ENCODE assay signal across 8 cellular contexts in the genomic region with DNA sequence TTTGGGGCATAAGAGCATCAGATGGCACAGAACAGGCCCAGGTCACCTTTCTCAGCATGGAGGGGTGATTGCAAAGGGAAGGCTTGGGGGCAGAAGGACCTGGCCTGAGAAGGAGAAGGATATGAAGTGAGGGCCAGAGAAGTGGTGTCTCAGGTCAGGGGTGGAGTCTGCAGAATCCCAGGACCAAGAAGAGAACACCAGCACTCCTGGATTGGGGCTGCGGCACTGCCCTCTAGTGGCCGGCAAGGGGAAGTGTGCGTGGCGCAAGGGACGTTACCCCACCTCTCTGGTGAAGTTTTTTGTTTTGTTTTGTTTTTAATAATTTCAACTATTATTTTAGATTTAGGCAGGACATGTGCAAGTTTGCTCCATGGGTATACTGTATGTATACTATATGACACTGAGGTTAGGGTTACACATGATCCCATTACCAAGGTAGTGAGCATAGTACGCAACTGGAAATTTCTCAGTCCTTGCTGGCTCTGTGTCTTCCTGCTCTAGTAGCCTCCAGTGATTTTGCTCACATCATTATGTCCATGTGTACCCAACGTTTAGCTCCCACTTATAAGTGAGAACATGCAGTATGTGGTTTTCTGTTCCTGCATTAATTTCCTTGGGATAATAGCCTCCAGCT.
DNase-seq lines count a peak whose midpoint lies in the region; ATAC-seq, FAIRE-seq and TF ChIP-seq lines count a peak whose summit lies in the region.

No MANE protein-coding gene starts in this region.

- H3K27ac ChIP-seq in trophoblast cell (ENCODE audit: low read depth, low read length) = no peak overlapping the region

- no peak overlapping the region for H3K18ac ChIP-seq in trophoblast cell (ENCODE audit: low read length)

- no peak overlapping the region for H2AFZ ChIP-seq in trophoblast cell (ENCODE audit: insufficient read depth, low read length, poor library complexity)

- H3K4me3 ChIP-seq in bronchial epithelial cell (ENCODE audit: low read depth, low read length) (no peak overlapping the region), trophoblast cell (ENCODE audit: low read depth, low read length) (no peak overlapping the region)

- peak; percentile 94 for TF ChIP-seq CTCF in bronchial epithelial cell (IDR thresholded peaks at IDR 0.05; ENCODE audit: insufficient read depth, low read length, severe bottlenecking)

- peak; percentile 93 for FAIRE-seq in bronchial epithelial cell (lab: Jason Lieb, UNC)

- WGBS in trophoblast cell (ENCODE audit: extremely low coverage, insufficient coverage, insufficient read length) = no CpG with 5 or more reads among the region's 7 CpGs

- peak; percentile 86 for ATAC-seq in GM21723 (IDR thresholded peaks at IDR 0.05; ENCODE audit: unreplicated experiment)

- H4K8ac ChIP-seq in trophoblast cell (ENCODE audit: low read depth, low read length) = no peak overlapping the region

- H3K79me2 ChIP-seq in trophoblast cell (ENCODE audit: control insufficient read depth, insufficient read depth, low read length, poor library complexity) = no peaks in the 10 kb centered on the region

- H4K12ac ChIP-seq in trophoblast cell (ENCODE audit: low read depth, low read length) = no peak overlapping the region

- no peak overlapping the region for H2BK12ac ChIP-seq in trophoblast cell (ENCODE audit: low read length)

- H3K27me3 ChIP-seq in bronchial epithelial cell (ENCODE audit: control insufficient read depth, insufficient read depth, low read length) (no peaks in the 10 kb centered on the region), trophoblast cell (ENCODE audit: insufficient read depth, low read length) (no peaks in the 10 kb centered on the region)

- peaks cover 3% of the 10 kb centered on the region in 2 experiments for H3K4me1 ChIP-seq in trophoblast cell (ENCODE audit: control insufficient read depth in 1 of 2, insufficient read depth in 2 of 2, low read length in 2 of 2)

- no peak overlapping the region for H2BK5ac ChIP-seq in trophoblast cell (ENCODE audit: low read depth, low read length, poor library complexity)

- H4K91ac ChIP-seq in trophoblast cell (ENCODE audit: low read depth, low read length) = no peak overlapping the region

- no peak overlapping the region for H3K23ac ChIP-seq in trophoblast cell (ENCODE audit: low read length)

- no peak overlapping the region for H3K9ac ChIP-seq in trophoblast cell (ENCODE audit: low read length)

- H3K14ac ChIP-seq in trophoblast cell (ENCODE audit: low read length) = no peak overlapping the region

- peaks cover 3% of the 10 kb centered on the region for H3K79me1 ChIP-seq in trophoblast cell (ENCODE audit: low read length)

- no peak overlapping the region for H2BK120ac ChIP-seq in trophoblast cell (ENCODE audit: insufficient read depth, low read length, poor library complexity)

- no peak overlapping the region for H3K4me2 ChIP-seq in trophoblast cell (ENCODE audit: low read length)

- DNase-seq in activated CD4-positive, alpha-beta T cell treated with anti-CD3 and anti-CD28 coated beads, Interleukin-2, amount 50 U/mL, for 48 hours = peak; percentile 6 to 25
- DNase-seq in activated CD4-positive, alpha-beta T cell treated with anti-CD3 and anti-CD28 coated beads for 1 hour = no peak
- DNase-seq in HuH-7.5 (ENCODE audit: low spot score) (peak; percentile 7), bronchial epithelial cell (ENCODE audit: low read depth) (peak; percentile 5), trophoblast cell (peak; percentile 4 to 64), NCI-H2196 treated with DMSO at 0.1 percent for 48 hours (lab: John Stamatoyannopoulos, UW; ENCODE audit: unreplicated experiment) (no peak)
- no peak for DNase-seq in stimulated activated CD4-positive, alpha-beta T cell treated with anti-CD3 and anti-CD28 coated beads, Interleukin-4, amount 100 ng/mL, for 1 hour

- no peaks in the 10 kb centered on the region for H3K9me3 ChIP-seq in trophoblast cell (ENCODE audit: insufficient read depth, low read depth, low read length)

- H3K36me3 ChIP-seq in bronchial epithelial cell (ENCODE audit: control insufficient read depth, insufficient read depth, low read length) (no peaks in the 10 kb centered on the region), trophoblast cell (ENCODE audit: control insufficient read depth in 1 of 2, insufficient read depth in 2 of 2, low read length in 2 of 2) (no peaks in the 10 kb centered on the region)

- H2AK5ac ChIP-seq in trophoblast cell (ENCODE audit: low read length) = no peak overlapping the region

- no peak overlapping the region for H3K4ac ChIP-seq in trophoblast cell (ENCODE audit: low read depth, low read length)

Comparison
In these comparisons a context has a peak if more than half of its experiments do, and no peak if none do; other contexts are left out.
1. DNase-seq: peak in activated CD4-positive, alpha-beta T cell treated with anti-CD3 and anti-CD28 coated beads, Interleukin-2, amount 50 U/mL, for 48 hours (2 of 2), HuH-7.5 (single experiment), bronchial epithelial cell (single experiment) and trophoblast cell (2 of 2); none in activated CD4-positive, alpha-beta T cell treated with anti-CD3 and anti-CD28 coated beads for 1 hour (single experiment), NCI-H2196 treated with DMSO at 0.1 percent for 48 hours (single experiment) and stimulated activated CD4-positive, alpha-beta T cell treated with anti-CD3 and anti-CD28 coated beads, Interleukin-4, amount 100 ng/mL, for 1 hour (single experiment).